Comparison of ENCODE assay signal across 9 cellular contexts in the genomic region with DNA sequence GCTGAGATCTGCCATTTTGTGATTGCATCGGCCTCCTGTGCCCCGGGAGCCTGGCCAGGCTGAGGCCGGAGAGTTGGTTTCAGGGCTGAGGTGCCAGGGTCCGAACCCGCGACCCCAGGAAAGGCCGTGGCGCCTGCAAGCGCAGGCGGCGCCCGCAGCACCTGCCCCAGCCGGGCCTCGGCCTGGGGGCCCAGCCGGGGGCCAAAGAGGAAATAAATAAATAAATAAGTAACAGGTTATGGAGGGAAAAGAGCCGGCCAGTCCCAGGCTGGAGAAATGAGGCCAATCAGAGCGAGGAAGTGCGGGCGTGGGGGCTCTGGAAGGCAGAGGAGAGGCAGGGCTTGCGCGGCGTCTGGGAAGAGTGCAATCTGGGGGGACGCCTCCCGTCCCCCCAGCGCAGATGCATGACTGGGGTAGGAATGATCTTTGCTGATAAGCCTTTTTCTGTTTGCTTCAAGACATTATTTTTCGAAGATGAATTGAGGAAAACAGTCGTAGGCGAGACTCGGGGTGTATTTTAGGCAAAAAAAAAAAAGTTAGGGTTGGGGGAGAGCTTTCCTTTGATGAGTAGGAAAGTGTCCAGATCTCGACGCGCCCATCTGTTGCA.
A peak's percentile ranks its signal among the peaks of the same experiment; 100 is the strongest.
DNase-seq lines count a peak whose midpoint lies in the region; ATAC-seq, FAIRE-seq and TF ChIP-seq lines count a peak whose summit lies in the region.
"Had no signal": no experiment of that assay in that cellular context is flagged by ENCODE, and none has a peak within 500 bp of the region (broad histone marks: within the 10 kb centered on the region; RNA-seq: fewer than 3 reads in every experiment).

No MANE protein-coding gene starts in this region.

- peaks cover 76% of the 10 kb centered on the region for H3K27me3 ChIP-seq in colonic mucosa

- no peak overlapping the region for H3K27ac ChIP-seq in colonic mucosa

- intact Hi-C loops in colonic mucosa (cut with DNase I): no loop called here

- peaks cover 26% of the 10 kb centered on the region for H3K4me1 Mint-ChIP-seq in stimulated activated naive CD8-positive, alpha-beta T cell treated with anti-CD3 and anti-CD28 coated beads, Interleukin-15, Interleukin-2, amounts not matched to agents 100 ng/mL and 50 ng/mL, for 24 hours (ENCODE audit: low read depth)

- peak overlapping the region; percentile 19 for H3K4me3 ChIP-seq in colonic mucosa

- ATAC-seq in stimulated activated naive CD8-positive, alpha-beta T cell treated with anti-CD3 and anti-CD28 coated beads, Interleukin-15, Interleukin-2, amounts not matched to agents 100 U/mL and 50 U/mL, for 24 hours: no peak
- no peak for ATAC-seq in GM21360 (IDR thresholded peaks at IDR 0.05; ENCODE audit: unreplicated experiment)
- ATAC-seq in HG03045 (IDR thresholded peaks at IDR 0.05; ENCODE audit: unreplicated experiment): no peak

- TF ChIP-seq CTCF in colonic mucosa (IDR thresholded peaks at IDR 0.05) (no peak), D721Med (IDR thresholded peaks at IDR 0.05; ENCODE audit: insufficient read depth, missing control alignments) (no peak)

- no peak overlapping the region for H3K9ac ChIP-seq in colonic mucosa (ENCODE audit: low read depth in 2 of 2, low read length in 2 of 2)

- H3K9me3 Mint-ChIP-seq in stimulated activated naive CD8-positive, alpha-beta T cell treated with anti-CD3 and anti-CD28 coated beads, Interleukin-15, Interleukin-2, amounts not matched to agents 100 ng/mL and 50 ng/mL, for 24 hours: no peaks in the 10 kb centered on the region

- peaks cover 76% of the 10 kb centered on the region for H3K27me3 Mint-ChIP-seq in stimulated activated naive CD8-positive, alpha-beta T cell treated with anti-CD3 and anti-CD28 coated beads, Interleukin-15, Interleukin-2, amounts not matched to agents 100 ng/mL and 50 ng/mL, for 24 hours

- H3K4me3 Mint-ChIP-seq in stimulated activated naive CD8-positive, alpha-beta T cell treated with anti-CD3 and anti-CD28 coated beads, Interleukin-15, Interleukin-2, amounts not matched to agents 100 ng/mL and 50 ng/mL, for 24 hours: peak overlapping the region; percentile 81

- H3K36me3 ChIP-seq in colonic mucosa: no peaks in the 10 kb centered on the region

- H3K27ac Mint-ChIP-seq in stimulated activated naive CD8-positive, alpha-beta T cell treated with anti-CD3 and anti-CD28 coated beads, Interleukin-15, Interleukin-2, amounts not matched to agents 100 ng/mL and 50 ng/mL, for 24 hours: no peak overlapping the region

- H3K36me3 Mint-ChIP-seq in stimulated activated naive CD8-positive, alpha-beta T cell treated with anti-CD3 and anti-CD28 coated beads, Interleukin-15, Interleukin-2, amounts not matched to agents 100 ng/mL and 50 ng/mL, for 24 hours (ENCODE audit: low read depth): no peaks in the 10 kb centered on the region

- no peak for DNase-seq in stimulated activated naive CD8-positive, alpha-beta T cell treated with anti-CD3 and anti-CD28 coated beads, Interleukin-15, Interleukin-2, amounts not matched to agents 100 U/mL and 50 U/mL, for 24 hours
- DNase-seq in colonic mucosa: no peak
- peak; percentile 1 for DNase-seq in myocyte (ENCODE audit: low read depth)
- no peak for DNase-seq in stimulated activated CD4-positive, alpha-beta T cell treated with anti-CD3 and anti-CD28 coated beads, Interleukin-4, amount 100 ng/mL, for 24 hours
- no peak for DNase-seq in D721Med (ENCODE audit: insufficient read length, low spot score)
- DNase-seq: GDM1 had no signal

- no peak for FAIRE-seq in D721Med (lab: Jason Lieb, UNC)

- peaks cover 6% of the 10 kb centered on the region for H3K4me1 ChIP-seq in colonic mucosa

- no peaks in the 10 kb centered on the region for H3K9me3 ChIP-seq in colonic mucosa
